Comparison of ENCODE assay signal across 1 cellular context in genomic region chr16:46857261-46857962, GRCh38.
TF ChIP-seq lines count a peak whose summit lies in the region.

No MANE protein-coding gene starts in this region.

TF ChIP-seq in liver, 16 proteins besides CTCF, POLR2A, EP300 and RAD21 (continued from another document):
- TF ChIP-seq MAX (IDR thresholded peaks at IDR 0.05) = no peak
- no peak for TF ChIP-seq FOXA1 (IDR thresholded peaks at IDR 0.05)
- peak; percentile 43 for TF ChIP-seq SP1 (IDR thresholded peaks at IDR 0.05)
- TF ChIP-seq REST (IDR thresholded peaks at IDR 0.05) = no peak
- TF ChIP-seq ZBTB33 (IDR thresholded peaks at IDR 0.05) = no peak
TF ChIP-seq in liver: peak in this region for 3.
